22 cellular contexts compared by ENCODE assay signal in the genomic region with DNA sequence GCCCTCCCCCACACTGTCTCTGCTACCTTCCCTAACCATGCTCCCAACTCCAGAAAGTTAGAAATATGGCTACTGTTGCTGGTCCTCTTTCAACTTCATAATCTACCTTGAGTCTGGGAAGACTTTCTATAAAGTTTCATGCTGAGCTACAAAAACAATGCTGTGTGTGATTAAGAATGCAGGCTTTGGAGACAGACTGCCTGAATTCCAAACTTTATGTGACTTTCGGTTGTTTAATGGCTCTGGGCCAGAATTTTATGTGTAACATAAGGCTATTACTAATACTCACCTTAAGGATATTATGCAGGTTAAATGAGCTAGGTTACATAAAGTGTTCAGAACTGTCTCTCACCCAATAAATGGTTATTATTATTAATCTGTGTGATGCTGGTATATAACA. TPM values are rescaled to one million over a fixed set of nuclear protein-coding genes. Genes with fewer than 3 reads are reported as not detected.
A peak's percentile ranks its signal among the peaks of the same experiment; 100 is the strongest.
DNase-seq lines count a peak whose midpoint lies in the region; ATAC-seq and TF ChIP-seq lines count a peak whose summit lies in the region.
"Had no signal": no experiment of that assay in that cellular context is flagged by ENCODE, and none has a peak within 500 bp of the region (broad histone marks: within the 10 kb centered on the region; RNA-seq: fewer than 3 reads in every experiment).

No MANE protein-coding gene starts in this region.

- H3K56ac ChIP-seq in H9 (ENCODE audit: insufficient read length, low read depth, low read length), result no peak overlapping the region

- no peak overlapping the region for H2BK15ac ChIP-seq in H9 (ENCODE audit: low read depth, low read length)

- H3K27ac Mint-ChIP-seq in H9 (peak overlapping the region in 2 of 3 experiments; percentile 24 to 53; a peak in 2 of 7 replicates), WTC11 (peak overlapping the region; percentile 87)
- H3K27ac Mint-ChIP-seq: B cell; CD8-positive, alpha-beta T cell; IgD-negative memory B cell had no signal

- H3K36me3 Mint-ChIP-seq in H9 (ENCODE audit: insufficient read depth in 1 of 3, low read depth in 3 of 3), result no peaks in the 10 kb centered on the region
- H3K36me3 Mint-ChIP-seq in WTC11, result no peaks in the 10 kb centered on the region
- H3K36me3 Mint-ChIP-seq: IgD-negative memory B cell had no signal

- H3K79me1 ChIP-seq in H9 (ENCODE audit: insufficient read depth, low read depth, low read length, poor library complexity, severe bottlenecking), result no peaks in the 10 kb centered on the region

- no peak overlapping the region for H4K8ac ChIP-seq in H9 (replicated peaks; ENCODE audit: insufficient read length, low read depth, low read length)

- H3K23me2 ChIP-seq in H9 (ENCODE audit: insufficient read length, low read depth, low read length, poor library complexity, severe bottlenecking), result no peaks in the 10 kb centered on the region

- no peaks in the 10 kb centered on the region for H3K9me3 Mint-ChIP-seq in H9
- no peaks in the 10 kb centered on the region for H3K9me3 Mint-ChIP-seq in WTC11
- H3K9me3 Mint-ChIP-seq: CD8-positive, alpha-beta T cell; IgD-negative memory B cell had no signal

- H2BK5ac ChIP-seq in H9 (ENCODE audit: insufficient read length, low read length), result no peak overlapping the region

- no peaks in the 10 kb centered on the region for H3K9me3 ChIP-seq in H9 (ENCODE audit: control insufficient read depth, low read depth, low read length)
- H3K9me3 ChIP-seq: Caco-2 had no signal

- no peak overlapping the region for H2BK12ac ChIP-seq in H9 (ENCODE audit: insufficient read length, low read depth, low read length)

- CTCF ChIA-PET in WTC11 (lab: Charles Lee), result no interaction called here

- no peak overlapping the region for H3K18ac ChIP-seq in H9 (ENCODE audit: insufficient read length, low read depth, low read length)

- H3K4me1 Mint-ChIP-seq in H9, result peaks cover 24 to 25% of the 10 kb centered on the region in 2 experiments
- peaks cover 49% of the 10 kb centered on the region for H3K4me1 Mint-ChIP-seq in WTC11

- H3K4me1 ChIP-seq in H9 (ENCODE audit: insufficient read depth, low read length) (peaks cover 2% of the 10 kb centered on the region), foreskin keratinocyte (no peaks in the 10 kb centered on the region)
- H3K4me1 ChIP-seq: Caco-2 had no signal

- no peak overlapping the region for H4K5ac ChIP-seq in H9 (ENCODE audit: insufficient read length, low read depth, low read length)

- H4K91ac ChIP-seq in H9 (ENCODE audit: insufficient read length, low read depth, low read length), result no peak overlapping the region

- H4K20me1 ChIP-seq in H9 (ENCODE audit: control insufficient read depth, insufficient read depth, insufficient read length), result no peaks in the 10 kb centered on the region

- H2BK120ac ChIP-seq in H9 (ENCODE audit: low read depth, low read length, poor library complexity, severe bottlenecking), result no peak overlapping the region

- no peak overlapping the region for H3T11ph ChIP-seq in H9 (ENCODE audit: low read length)

- POLR2A ChIA-PET in WTC11 (lab: Charles Lee), result no interaction called here

- no peak overlapping the region for H3K4me3 Mint-ChIP-seq in H9
- no peak overlapping the region for H3K4me3 Mint-ChIP-seq in WTC11
- H3K4me3 Mint-ChIP-seq: B cell; CD8-positive, alpha-beta T cell; IgD-negative memory B cell had no signal

- no peaks in the 10 kb centered on the region for H3K27me3 Mint-ChIP-seq in H9 (ENCODE audit: low read depth)
- no peaks in the 10 kb centered on the region for H3K27me3 Mint-ChIP-seq in WTC11 (ENCODE audit: low read depth)
- H3K27me3 Mint-ChIP-seq: B cell, IgD-negative memory B cell had no signal

- no peak overlapping the region for H2AK5ac ChIP-seq in H9 (ENCODE audit: insufficient read length, low read length)

- ATAC-seq in WTC11, result no peak
- ATAC-seq in foreskin keratinocyte, result peak; percentile 28
- ATAC-seq: CD8-positive, alpha-beta T cell had no signal

- no peak overlapping the region for H2AFZ ChIP-seq in H9 (ENCODE audit: low read length)

- no peak overlapping the region for H3K9ac ChIP-seq in H9 (ENCODE audit: extremely low read depth, insufficient read length, low read length)

- TF ChIP-seq CTCF in H9 (conservative IDR thresholded peaks at IDR 0.05) (no peak), WTC11 (IDR thresholded peaks at IDR 0.05) (no peak), foreskin keratinocyte (conservative IDR thresholded peaks at IDR 0.05) (no peak)

- H3K23ac ChIP-seq in H9 (ENCODE audit: insufficient read length, low read depth, low read length), result no peak overlapping the region

- H3K27me3 ChIP-seq in H9 (ENCODE audit: insufficient read depth, low read length), result no peaks in the 10 kb centered on the region
- no peaks in the 10 kb centered on the region for H3K27me3 ChIP-seq in foreskin keratinocyte

- no peak overlapping the region for H2BK20ac ChIP-seq in H9 (ENCODE audit: low read depth, low read length, poor library complexity, severe bottlenecking)

- DNase-seq in H9, result no peak
- no peak for DNase-seq in WTC11 (ENCODE audit: low spot score)
- peak in 1 of 2 donors; percentile 29 for DNase-seq in foreskin keratinocyte
- no peak for DNase-seq in A172 (ENCODE audit: low spot score)
- DNase-seq in NCI-H1436 treated with DMSO at 0.1 percent for 48 hours (lab: John Stamatoyannopoulos, UW), result no peak
- DNase-seq in NCI-H774 (lab: John Stamatoyannopoulos, UW), result no peak
- no peak for DNase-seq in NCI-H2107 (lab: John Stamatoyannopoulos, UW)
- DNase-seq: Caco-2; CD8-positive, alpha-beta T cell; GF-D8; Kasumi-1; MV-4-11; NCI-H1105; NCI-H146; NCI-H2029; NCI-H446 treated with DMSO at 0.1 percent for 48 hours; RPMI8226; SHP77 had no signal

- H3K4ac ChIP-seq in H9 (ENCODE audit: low read depth, low read length), result no peak overlapping the region

- no peaks in the 10 kb centered on the region for H3K79me2 ChIP-seq in H9 (ENCODE audit: insufficient read depth, low read length)

- no peak overlapping the region for H3K4me2 ChIP-seq in H9 (ENCODE audit: insufficient read depth, insufficient read length, low read length)

- no peak overlapping the region for H3K14ac ChIP-seq in H9 (ENCODE audit: insufficient read depth, low read length)

- WGBS in H9 (ENCODE audit: extremely low coverage, insufficient read length, low lambda C conversion rate), result no CpG with 5 or more reads among the region's 1 CpG

- H3K27ac ChIP-seq in H9 (ENCODE audit: insufficient read length, low read depth, low read length) (no peak overlapping the region), foreskin keratinocyte (no peak overlapping the region)
- H3K27ac ChIP-seq: C4-2B, HL-60 had no signal

TF ChIP-seq in WTC11, 78 proteins besides CTCF, POLR2A, EP300 and RAD21:
- no peak for TF ChIP-seq SMAD3 (CRISPR knock-in tag; IDR thresholded peaks at IDR 0.05; ENCODE audit: borderline replicate concordance)
- TF ChIP-seq ZBTB21 (CRISPR knock-in tag; IDR thresholded peaks at IDR 0.05; ENCODE audit: borderline replicate concordance), result no peak
- no peak for TF ChIP-seq SP1 (CRISPR knock-in tag; conservative IDR thresholded peaks at IDR 0.05)
- TF ChIP-seq, protein P1, sequence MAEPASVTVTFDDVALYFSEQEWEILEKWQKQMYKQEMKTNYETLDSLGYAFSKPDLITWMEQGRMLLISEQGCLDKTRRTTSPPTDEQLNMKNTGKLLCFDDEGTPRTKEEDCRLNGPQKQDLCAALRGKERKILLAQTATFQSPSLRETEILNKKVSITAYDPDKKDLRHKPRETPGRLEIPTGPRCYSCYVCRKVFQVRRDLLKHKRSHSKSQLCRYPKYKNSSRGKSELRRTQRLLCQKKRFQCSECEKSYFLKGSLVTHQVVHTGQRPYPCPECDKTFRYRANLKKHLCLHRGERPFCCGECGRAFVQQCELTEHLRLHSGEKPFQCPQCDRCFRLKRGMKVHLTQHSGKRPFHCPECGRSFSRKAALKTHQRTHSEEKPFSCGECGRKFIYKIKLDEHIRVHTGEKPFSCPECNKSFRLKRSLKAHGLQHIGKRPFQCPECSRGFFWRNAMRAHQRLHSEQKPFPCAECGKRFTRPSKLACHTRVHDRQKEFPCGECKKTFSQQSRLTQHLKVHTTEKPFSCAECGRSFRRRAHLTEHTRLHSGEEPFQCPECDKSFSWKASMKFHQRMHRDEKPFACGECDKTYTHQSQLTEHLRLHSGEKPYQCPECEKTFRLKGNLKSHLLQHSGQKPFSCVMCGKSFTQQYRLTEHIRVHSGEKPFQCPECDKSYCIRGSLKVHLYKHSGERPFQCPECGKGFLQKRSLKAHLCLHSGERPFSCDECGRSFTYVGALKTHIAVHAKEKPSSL (CRISPR knock-in tag; conservative IDR thresholded peaks at IDR 0.05), result no peak
- TF ChIP-seq, protein P2, sequence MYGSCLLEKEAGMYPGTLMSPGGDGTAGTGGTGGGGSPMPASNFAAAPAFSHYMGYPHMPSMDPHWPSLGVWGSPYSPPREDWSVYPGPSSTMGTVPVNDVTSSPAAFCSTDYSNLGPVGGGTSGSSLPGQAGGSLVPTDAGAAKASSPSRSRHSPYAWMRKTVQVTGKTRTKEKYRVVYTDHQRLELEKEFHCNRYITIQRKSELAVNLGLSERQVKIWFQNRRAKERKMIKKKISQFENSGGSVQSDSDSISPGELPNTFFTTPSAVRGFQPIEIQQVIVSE (CRISPR knock-in tag; IDR thresholded peaks at IDR 0.05; ENCODE audit: borderline replicate concordance), result no peak

RNA-seq across cellular contexts. Expression of a gene that starts 19.1 kb away (rescaled TPM):
- total RNA-seq in H9 (2021), result 21.4 and 23.4 TPM in 2 replicates
- 24.8 to 26.7 TPM (median 25.8 TPM) in 3 replicates for total RNA-seq in WTC11 (2021)
- total RNA-seq in foreskin keratinocyte, result 23.9 and 26.7 TPM in 2 replicates
- polyA plus RNA-seq in foreskin keratinocyte, result 22.4 and 22.9 TPM in 2 replicates
- 53.1 and 62.2 TPM in 2 replicates for total RNA-seq in A172 (2014; rRNA removed; shearing (Covaris generic))
